23 cellular contexts compared by ENCODE assay signal in the genomic region with DNA sequence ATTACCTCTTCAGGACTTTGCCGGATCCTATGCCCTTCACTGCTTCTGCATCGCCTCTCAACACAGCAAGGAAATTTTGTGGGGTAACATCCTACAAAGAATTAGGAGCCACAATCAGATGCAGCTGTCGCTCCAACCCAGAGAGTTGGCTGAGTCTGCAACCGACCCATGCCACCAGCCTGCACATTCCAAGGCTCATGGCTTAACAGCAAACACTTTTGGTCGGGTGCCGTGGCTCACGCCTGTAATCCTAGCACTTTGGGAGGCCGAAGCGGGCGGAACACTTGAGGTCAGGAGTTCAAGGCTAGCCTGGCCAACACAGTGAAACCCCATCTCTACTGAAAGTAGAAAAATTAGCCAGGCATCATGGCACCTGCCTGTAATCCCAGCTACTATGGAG.
"Had no signal": no experiment of that assay in that cellular context is flagged by ENCODE, and none has a peak within 500 bp of the region (broad histone marks: within the 10 kb centered on the region; RNA-seq: fewer than 3 reads in every experiment).

No MANE protein-coding gene starts in this region.

- DNase-seq: activated CD4-positive, alpha-beta memory T cell treated with anti-CD3 and anti-CD28 coated beads for 36 hours; activated CD4-positive, alpha-beta T cell treated with anti-CD3 and anti-CD28 coated beads for 36 hours; activated CD4-positive, alpha-beta T cell treated with anti-CD3 and anti-CD28 coated beads, Interleukin-2, amount 10 ng/mL, durations not matched to agents 24 days and 14 days; activated CD4-positive, CD25-positive, alpha-beta regulatory T cell; activated CD4-positive, CD25-positive, alpha-beta regulatory T cell treated with anti-CD3 and anti-CD28 coated beads, Interleukin-2, amount 50 U/mL, for 72 hours; activated CD8-positive, alpha-beta memory T cell treated with anti-CD3 and anti-CD28 coated beads, Interleukin-2, amount 10 ng/mL, durations not matched to agents 7 days and 5 days; activated CD8-positive, alpha-beta memory T cell treated with anti-CD3 and anti-CD28 coated beads, Interleukin-2, amount 50 U/mL, for 4 hours; activated CD8-positive, alpha-beta T cell treated with anti-CD3 and anti-CD28 coated beads, Interleukin-2, amount 10 ng/mL, durations not matched to agents 7 days and 5 days; activated effector memory CD4-positive, alpha-beta T cell treated with anti-CD3 and anti-CD28 coated beads, Interleukin-2, amount 50 U/mL, for 16 hours; activated naive CD4-positive, alpha-beta T cell treated with anti-CD3 and anti-CD28 coated beads for 36 hours; activated naive CD8-positive, alpha-beta T cell treated with anti-CD3 and anti-CD28 coated beads, Interleukin-2, amount 10 ng/mL, durations not matched to agents 7 days and 5 days; activated T-cell treated with anti-CD3 and anti-CD28 coated beads, Interleukin-2, amount 50 U/mL, for 1 hour; activated T-cell treated with anti-CD3 and anti-CD28 coated beads, Interleukin-2, amount 50 U/mL, for 48 hours; caudate nucleus; effector CD8-positive, alpha-beta T cell; esophagus squamous epithelium; foreskin keratinocyte; gastrocnemius medialis; glutamatergic neuron; T-helper 2 cell had no signal

- ATAC-seq: activated CD4-positive, alpha-beta T cell treated with anti-CD3 and anti-CD28 coated beads for 36 hours; activated CD8-positive, alpha-beta memory T cell treated with anti-CD3 and anti-CD28 coated beads, Interleukin-2, amount 10 ng/mL, durations not matched to agents 7 days and 5 days; activated CD8-positive, alpha-beta T cell treated with anti-CD3 and anti-CD28 coated beads, Interleukin-2, amount 10 ng/mL, durations not matched to agents 7 days and 5 days; activated naive CD4-positive, alpha-beta T cell treated with anti-CD3 and anti-CD28 coated beads, Interleukin-2, amount 50 U/mL, for 72 hours; foreskin keratinocyte; gastrocnemius medialis had no signal

- H3K27me3 ChIP-seq: ascending aorta, esophagus squamous epithelium, foreskin keratinocyte, gastrocnemius medialis had no signal

- H3K4me3 ChIP-seq: ascending aorta, esophagus squamous epithelium, gastrocnemius medialis had no signal

- H3K9me3 ChIP-seq: ascending aorta, esophagus squamous epithelium, gastrocnemius medialis had no signal

- H3K4me1 ChIP-seq: foreskin keratinocyte, gastrocnemius medialis had no signal

- H3K27ac ChIP-seq: ascending aorta, epithelial cell of prostate, esophagus squamous epithelium, foreskin keratinocyte, gastrocnemius medialis had no signal
